ENCODE assay signal across 11 cellular contexts in genomic region chr5:155049569-155050383, GRCh38.
DNase-seq lines count a peak whose midpoint lies in the region; ATAC-seq and TF ChIP-seq lines count a peak whose summit lies in the region.
"Had no signal": no experiment of that assay in that cellular context is flagged by ENCODE, and none has a peak within 500 bp of the region (broad histone marks: within the 10 kb centered on the region; RNA-seq: fewer than 3 reads in every experiment).

No MANE protein-coding gene starts in this region.

- H3K4me3 Mint-ChIP-seq in nephron progenitor cell = no peak overlapping the region
- H3K4me3 Mint-ChIP-seq: activated T-helper 17 cell treated with anti-CD3 and anti-CD28 coated beads, Interleukin-2, amount 50 U/mL, for 72 hours; natural killer cell had no signal

- in situ Hi-C loops in brain microvascular endothelial cell (cut with HindIII; ENCODE audit: low pct_ligation_motif_present, low sequenced_read_pairs) = no loop called here

- H3K27me3 ChIP-seq in GM06990 (replicated peaks; ENCODE audit: control insufficient read depth, insufficient read depth, low read length) = no peaks in the 10 kb centered on the region; the same call in 1 of the 2 replicates
- H3K27me3 ChIP-seq in brain microvascular endothelial cell (replicated peaks) = no peaks in the 10 kb centered on the region

- peaks cover 25% of the 10 kb centered on the region for H3K4me1 Mint-ChIP-seq in nephron progenitor cell
- H3K4me1 Mint-ChIP-seq: activated T-helper 17 cell treated with anti-CD3 and anti-CD28 coated beads, Interleukin-2, amount 50 U/mL, for 72 hours; natural killer cell had no signal

- peaks cover 5% of the 10 kb centered on the region for H3K9me3 Mint-ChIP-seq in nephron progenitor cell
- H3K9me3 Mint-ChIP-seq: activated T-helper 17 cell treated with anti-CD3 and anti-CD28 coated beads, Interleukin-2, amount 50 U/mL, for 72 hours; natural killer cell had no signal

- H3K27ac ChIP-seq in brain microvascular endothelial cell = no peak overlapping the region
- H3K27ac ChIP-seq: epithelial cell of prostate had no signal

- H3K36me3 ChIP-seq in GM06990 (ENCODE audit: control insufficient read depth, insufficient read depth, low read length) (no peaks in the 10 kb centered on the region), brain microvascular endothelial cell (replicated peaks) (no peaks in the 10 kb centered on the region)

- H3K4me3 ChIP-seq in GM06990 (replicated peaks; ENCODE audit: low read depth, low read length) (no peak overlapping the region), brain microvascular endothelial cell (ENCODE audit: low read depth, low read length) (no peak overlapping the region)

- no peak overlapping the region for H3K27ac Mint-ChIP-seq in nephron progenitor cell
- H3K27ac Mint-ChIP-seq: activated T-helper 17 cell treated with anti-CD3 and anti-CD28 coated beads, Interleukin-2, amount 50 U/mL, for 72 hours; natural killer cell had no signal

- DNase-seq in GM06990 (ENCODE audit: extremely low read depth, insufficient read length) (no peak), HuH-7 (ENCODE audit: low spot score) (peak; percentile 35), brain microvascular endothelial cell (no peak), nephron progenitor cell (peak; percentile 20), DMS79 (lab: John Stamatoyannopoulos, UW) (no peak), HK-2 (ENCODE audit: unreplicated experiment) (no peak), NCI-H2196 (lab: John Stamatoyannopoulos, UW; ENCODE audit: unreplicated experiment) (no peak)
- DNase-seq: natural killer cell had no signal

- no peaks in the 10 kb centered on the region for H3K36me3 Mint-ChIP-seq in nephron progenitor cell (ENCODE audit: low read depth)
- H3K36me3 Mint-ChIP-seq: natural killer cell had no signal

- peaks cover 95% of the 10 kb centered on the region for H3K27me3 Mint-ChIP-seq in nephron progenitor cell (ENCODE audit: low read depth, poor library complexity)

- TF ChIP-seq CTCF in GM06990 (IDR thresholded peaks at IDR 0.05; ENCODE audit: insufficient read depth, low read length, poor library complexity, severe bottlenecking) (peak; percentile 54), brain microvascular endothelial cell (IDR thresholded peaks at IDR 0.05; ENCODE audit: low read depth, low read length, missing control alignments) (peak; percentile 61), nephron progenitor cell (IDR thresholded peaks at IDR 0.05) (peak; percentile 29)

- no peak for ATAC-seq in HG03196 (IDR thresholded peaks at IDR 0.05; ENCODE audit: unreplicated experiment)
- ATAC-seq: activated T-helper 17 cell treated with anti-CD3 and anti-CD28 coated beads, Interleukin-2, amount 50 U/mL, for 72 hours; natural killer cell had no signal

Comparison
In these comparisons a context has a peak if more than half of its experiments do, and no peak if none do; other contexts are left out.
1. DNase-seq: peak in HuH-7 (single experiment) and nephron progenitor cell (single experiment); none in GM06990 (single experiment), brain microvascular endothelial cell (single experiment), DMS79 (single experiment), HK-2 (single experiment) and NCI-H2196 (single experiment).
2. Peak in every context shown above with its lines, with median percentiles within 50 percentile points of each other: CTCF ChIP-seq.